Comparison of ENCODE assay signal across 8 cellular contexts in the genomic region with DNA sequence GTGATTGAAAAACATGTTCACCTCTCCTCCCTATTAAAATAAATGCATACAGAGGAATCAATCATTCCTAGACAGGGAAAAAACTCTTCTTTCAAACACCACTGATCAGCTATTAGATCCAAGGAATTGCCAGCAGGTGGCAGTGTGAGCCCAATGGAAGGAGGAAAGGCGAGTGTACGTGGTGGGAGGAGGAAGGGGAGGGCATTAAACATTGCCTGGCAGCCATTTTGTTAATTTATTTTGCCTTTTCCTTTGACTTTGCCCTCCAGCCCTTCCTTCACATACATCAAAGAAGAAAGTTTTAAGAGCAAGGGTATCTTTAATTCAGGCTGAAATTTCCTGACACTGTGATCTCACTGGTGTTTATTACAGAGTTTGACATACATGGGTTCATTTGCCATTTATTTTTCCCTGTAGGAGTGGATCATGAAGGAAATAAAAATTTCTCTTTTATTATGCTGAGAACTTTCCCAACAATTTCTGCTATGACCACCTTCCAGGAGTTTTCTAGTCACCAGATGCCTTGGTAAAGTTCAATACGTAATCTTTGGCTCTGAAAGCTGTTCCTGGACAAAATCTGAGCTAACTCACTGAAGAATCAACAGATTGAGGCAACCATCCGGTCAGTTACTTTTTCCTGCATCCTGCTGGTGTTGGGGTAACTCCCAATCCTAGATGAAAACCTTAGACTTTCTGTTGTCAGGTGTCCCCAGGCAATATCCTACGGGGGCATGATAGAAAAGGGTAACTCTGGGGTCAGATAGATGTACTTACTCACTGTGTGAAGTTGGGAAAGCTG. TPM values are rescaled to one million over a fixed set of nuclear protein-coding genes. Genes with fewer than 3 reads are reported as not detected.
DNase-seq lines count a peak whose midpoint lies in the region; ATAC-seq and TF ChIP-seq lines count a peak whose summit lies in the region.

No MANE protein-coding gene starts in this region.

- H2AFZ ChIP-seq in GM23338 (no peak overlapping the region; the same call in 1 of the 2 replicates), osteoblast (ENCODE audit: low read length) (peak overlapping the region; percentile 80)

- peak; percentile 96 to 99 for TF ChIP-seq CTCF in GM23338 (conservative IDR thresholded peaks at IDR 0.05; ENCODE audit: low read depth in 2 of 2)
- peak; percentile 84 for TF ChIP-seq CTCF in glutamatergic neuron (IDR thresholded peaks at IDR 0.05; ENCODE audit: partially characterized antibody, unreplicated experiment)
- peak; percentile 92 for TF ChIP-seq CTCF in osteoblast (IDR thresholded peaks at IDR 0.05; ENCODE audit: extremely low read depth, low read depth, low read length)

- H3K27me3 Mint-ChIP-seq in GM23338 (ENCODE audit: insufficient read depth, low read depth, poor library complexity) (peaks cover 8% of the 10 kb centered on the region), glutamatergic neuron (ENCODE audit: unreplicated experiment) (peaks cover 6% of the 10 kb centered on the region)
- H3K27me3 Mint-ChIP-seq in activated naive CD8-positive, alpha-beta T cell treated with anti-CD3 and anti-CD28 coated beads for 36 hours: no peaks in the 10 kb centered on the region

- no peaks in the 10 kb centered on the region for H3K36me3 ChIP-seq in GM23338 (ENCODE audit: insufficient read depth)
- no peaks in the 10 kb centered on the region for H3K36me3 ChIP-seq in osteoblast (ENCODE audit: insufficient read depth, low read length)

- H3F3A ChIP-seq in GM23338 (replicated peaks; ENCODE audit: low read depth): no peaks in the 10 kb centered on the region

- H3K4me3 Mint-ChIP-seq in GM23338: peak overlapping the region; percentile 60
- peak overlapping the region; percentile 96 for H3K4me3 Mint-ChIP-seq in activated naive CD8-positive, alpha-beta T cell treated with anti-CD3 and anti-CD28 coated beads for 36 hours
- H3K4me3 Mint-ChIP-seq in glutamatergic neuron (ENCODE audit: unreplicated experiment): peak overlapping the region; percentile 94

- no peaks in the 10 kb centered on the region for H3K9me3 ChIP-seq in osteoblast (ENCODE audit: low read depth, low read length)

- H3K4me1 Mint-ChIP-seq in GM23338 (peaks cover 30% of the 10 kb centered on the region), glutamatergic neuron (ENCODE audit: low read depth, unreplicated experiment) (peaks cover 15% of the 10 kb centered on the region)
- H3K4me1 Mint-ChIP-seq in activated naive CD8-positive, alpha-beta T cell treated with anti-CD3 and anti-CD28 coated beads for 36 hours: peaks cover 31% of the 10 kb centered on the region

- no peaks in the 10 kb centered on the region for H3K36me3 Mint-ChIP-seq in GM23338 (ENCODE audit: low read depth)
- H3K36me3 Mint-ChIP-seq in activated naive CD8-positive, alpha-beta T cell treated with anti-CD3 and anti-CD28 coated beads for 36 hours: no peaks in the 10 kb centered on the region
- H3K36me3 Mint-ChIP-seq in glutamatergic neuron (ENCODE audit: unreplicated experiment): no peaks in the 10 kb centered on the region

- ATAC-seq in GM23338: peak; percentile 48

- H4K20me1 ChIP-seq in GM23338 (replicated peaks; ENCODE audit: insufficient read depth) (peaks cover 13% of the 10 kb centered on the region), osteoblast (ENCODE audit: insufficient read depth, low read length) (peaks cover 23% of the 10 kb centered on the region)

- peak overlapping the region; percentile 91; the same call in 1 of the 2 replicates for H3K4me3 ChIP-seq in GM23338
- peak overlapping the region; percentile 97 for H3K4me3 ChIP-seq in osteoblast (ENCODE audit: insufficient read depth, low read length)

- peaks cover 36% of the 10 kb centered on the region for H3K79me2 ChIP-seq in GM23338 (replicated peaks; ENCODE audit: insufficient read depth)
- peaks cover 46% of the 10 kb centered on the region for H3K79me2 ChIP-seq in osteoblast (ENCODE audit: insufficient read depth, low read length)

- peak; percentile 94 for DNase-seq in COLO668 (lab: John Stamatoyannopoulos, UW; ENCODE audit: unreplicated experiment)
- DNase-seq in GM23338 (ENCODE audit: low spot score): peak; percentile 97
- DNase-seq in NCI-H1048 (lab: John Stamatoyannopoulos, UW): peak; percentile 59
- DNase-seq in SKM-1 (lab: John Stamatoyannopoulos, UW; ENCODE audit: unreplicated experiment): peak; percentile 83
- DNase-seq in activated naive CD8-positive, alpha-beta T cell treated with anti-CD3 and anti-CD28 coated beads for 36 hours: peak; percentile 81
- peak; percentile 91 for DNase-seq in glutamatergic neuron
- peak; percentile 97 for DNase-seq in osteoblast (ENCODE audit: insufficient read length, low spot score, missing footprints)

- H3K9me3 Mint-ChIP-seq in GM23338: no peaks in the 10 kb centered on the region
- H3K9me3 Mint-ChIP-seq in activated naive CD8-positive, alpha-beta T cell treated with anti-CD3 and anti-CD28 coated beads for 36 hours: no peaks in the 10 kb centered on the region
- H3K9me3 Mint-ChIP-seq in glutamatergic neuron (ENCODE audit: unreplicated experiment): peaks cover 2% of the 10 kb centered on the region

- H3K4me1 ChIP-seq in GM23338 (ENCODE audit: insufficient read depth) (peaks cover 14% of the 10 kb centered on the region), osteoblast (ENCODE audit: insufficient read depth, low read length) (peaks cover 29% of the 10 kb centered on the region)

- H3K27ac Mint-ChIP-seq in GM23338: peak overlapping the region; percentile 94
- peak overlapping the region; percentile 97 for H3K27ac Mint-ChIP-seq in activated naive CD8-positive, alpha-beta T cell treated with anti-CD3 and anti-CD28 coated beads for 36 hours
- H3K27ac Mint-ChIP-seq in glutamatergic neuron (ENCODE audit: unreplicated experiment): peak overlapping the region; percentile 53

- H3K27me3 ChIP-seq in GM23338 (ENCODE audit: insufficient read depth) (no peaks in the 10 kb centered on the region), osteoblast (ENCODE audit: insufficient read depth, low read length) (no peaks in the 10 kb centered on the region)

- H3K9me2 ChIP-seq in GM23338 (ENCODE audit: insufficient read depth): no peaks in the 10 kb centered on the region

- peak overlapping the region; percentile 81 for H3K4me2 ChIP-seq in GM23338
- peak overlapping the region; percentile 90 for H3K4me2 ChIP-seq in osteoblast (ENCODE audit: insufficient read depth, low read length)

- H3K27ac ChIP-seq in GM23338 (ENCODE audit: low read depth): no peak overlapping the region
- peak overlapping the region; percentile 95 for H3K27ac ChIP-seq in osteoblast (ENCODE audit: low read depth, low read length)
- peak overlapping the region; percentile 86 for H3K27ac ChIP-seq in temporal lobe (ENCODE audit: low read depth, low read length)

TF ChIP-seq in GM23338, 12 proteins besides CTCF, POLR2A, EP300 and RAD21 (continues in another document):
- TF ChIP-seq POLR2AphosphoS5 (IDR thresholded peaks at IDR 0.05; ENCODE audit: low read depth) (no peak), NANOG (IDR thresholded peaks at IDR 0.05; ENCODE audit: borderline replicate concordance) (no peak)
- TF ChIP-seq, protein P1, sequence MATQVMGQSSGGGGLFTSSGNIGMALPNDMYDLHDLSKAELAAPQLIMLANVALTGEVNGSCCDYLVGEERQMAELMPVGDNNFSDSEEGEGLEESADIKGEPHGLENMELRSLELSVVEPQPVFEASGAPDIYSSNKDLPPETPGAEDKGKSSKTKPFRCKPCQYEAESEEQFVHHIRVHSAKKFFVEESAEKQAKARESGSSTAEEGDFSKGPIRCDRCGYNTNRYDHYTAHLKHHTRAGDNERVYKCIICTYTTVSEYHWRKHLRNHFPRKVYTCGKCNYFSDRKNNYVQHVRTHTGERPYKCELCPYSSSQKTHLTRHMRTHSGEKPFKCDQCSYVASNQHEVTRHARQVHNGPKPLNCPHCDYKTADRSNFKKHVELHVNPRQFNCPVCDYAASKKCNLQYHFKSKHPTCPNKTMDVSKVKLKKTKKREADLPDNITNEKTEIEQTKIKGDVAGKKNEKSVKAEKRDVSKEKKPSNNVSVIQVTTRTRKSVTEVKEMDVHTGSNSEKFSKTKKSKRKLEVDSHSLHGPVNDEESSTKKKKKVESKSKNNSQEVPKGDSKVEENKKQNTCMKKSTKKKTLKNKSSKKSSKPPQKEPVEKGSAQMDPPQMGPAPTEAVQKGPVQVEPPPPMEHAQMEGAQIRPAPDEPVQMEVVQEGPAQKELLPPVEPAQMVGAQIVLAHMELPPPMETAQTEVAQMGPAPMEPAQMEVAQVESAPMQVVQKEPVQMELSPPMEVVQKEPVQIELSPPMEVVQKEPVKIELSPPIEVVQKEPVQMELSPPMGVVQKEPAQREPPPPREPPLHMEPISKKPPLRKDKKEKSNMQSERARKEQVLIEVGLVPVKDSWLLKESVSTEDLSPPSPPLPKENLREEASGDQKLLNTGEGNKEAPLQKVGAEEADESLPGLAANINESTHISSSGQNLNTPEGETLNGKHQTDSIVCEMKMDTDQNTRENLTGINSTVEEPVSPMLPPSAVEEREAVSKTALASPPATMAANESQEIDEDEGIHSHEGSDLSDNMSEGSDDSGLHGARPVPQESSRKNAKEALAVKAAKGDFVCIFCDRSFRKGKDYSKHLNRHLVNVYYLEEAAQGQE (IDR thresholded peaks at IDR 0.05; ENCODE audit: unreplicated experiment): no peak

RNA-seq across cellular contexts. Expression of gene GNAI3, which starts 1.9 kb away (rescaled TPM):
- total RNA-seq in GM23338 (2014; rRNA removed; shearing (Covaris generic)): 9.6 and 10.2 TPM in 2 replicates
- polyA plus RNA-seq in GM23338 (2016; fragmentation: Nextera tagmentation; extraction: Ambion mirVana): 4.0 and 4.5 TPM in 2 replicates
- 1 to 10 TPM; 8.4 TPM for total RNA-seq in activated naive CD8-positive, alpha-beta T cell treated with anti-CD3 and anti-CD28 coated beads for 36 hours
- total RNA-seq in glutamatergic neuron (ENCODE audit: unreplicated experiment) (13.8 TPM), osteoblast (14.1 and 15.0 TPM in 2 replicates), temporal lobe (10.1 TPM)

RNA-seq across cellular contexts. Expression of gene GPR61, which starts 6.8 kb away (rescaled TPM):
- 0.58 TPM in 1 of 2 replicates, not detected in the other for total RNA-seq in GM23338 (2014; rRNA removed; shearing (Covaris generic))
- 0.13 and 0.28 TPM in 2 replicates for polyA plus RNA-seq in GM23338 (2016; fragmentation: Nextera tagmentation; extraction: Ambion mirVana)
- under 1 TPM in 1 of 2 experiments, not detected in 1; 0.16 TPM for total RNA-seq in activated naive CD8-positive, alpha-beta T cell treated with anti-CD3 and anti-CD28 coated beads for 36 hours
- total RNA-seq in glutamatergic neuron (ENCODE audit: unreplicated experiment): 0.76 TPM
- not detected in 2 replicates for total RNA-seq in osteoblast
- total RNA-seq in temporal lobe: 4.2 TPM

RNA-seq across cellular contexts. Expression of gene AMIGO1, which starts 37.0 kb away (rescaled TPM):
- 2.3 and 3.8 TPM in 2 replicates for total RNA-seq in GM23338 (2014; rRNA removed; shearing (Covaris generic))
- 0.53 and 0.61 TPM in 2 replicates for polyA plus RNA-seq in GM23338 (2016; fragmentation: Nextera tagmentation; extraction: Ambion mirVana)
- 1 to 10 TPM; 2.1 to 2.5 TPM for total RNA-seq in activated naive CD8-positive, alpha-beta T cell treated with anti-CD3 and anti-CD28 coated beads for 36 hours
- total RNA-seq in glutamatergic neuron (ENCODE audit: unreplicated experiment): 8.0 TPM
- total RNA-seq in osteoblast: 2.1 and 2.5 TPM in 2 replicates
- 11.1 TPM for total RNA-seq in temporal lobe

RNA-seq across cellular contexts. Expression of gene CYB561D1, which starts 52.6 kb away (rescaled TPM):
- 2.7 and 4.4 TPM in 2 replicates for total RNA-seq in GM23338 (2014; rRNA removed; shearing (Covaris generic))
- 0.89 and 0.95 TPM in 2 replicates for polyA plus RNA-seq in GM23338 (2016; fragmentation: Nextera tagmentation; extraction: Ambion mirVana)
- total RNA-seq in activated naive CD8-positive, alpha-beta T cell treated with anti-CD3 and anti-CD28 coated beads for 36 hours: 1 to 10 TPM; 6.3 to 8.1 TPM
- total RNA-seq in glutamatergic neuron (ENCODE audit: unreplicated experiment): 23.9 TPM
- 6.5 and 10.5 TPM in 2 replicates for total RNA-seq in osteoblast
- 5.7 TPM for total RNA-seq in temporal lobe
